Comparison of ENCODE assay signal across 28 cellular contexts in genomic region chr17:36793976-36794375, GRCh38.
"Had no signal": no experiment of that assay in that cellular context is flagged by ENCODE, and none has a peak within 500 bp of the region (broad histone marks: within the 10 kb centered on the region; RNA-seq: fewer than 3 reads in every experiment).

No MANE protein-coding gene starts in this region.

- H3K27ac ChIP-seq: colonic mucosa, coronary artery, dorsolateral prefrontal cortex, epithelial cell of prostate, esophagus muscularis mucosa, esophagus squamous epithelium, foreskin keratinocyte, gastrocnemius medialis, gastroesophageal sphincter, heart left ventricle, heart right ventricle, hepatocyte had no signal

- H3K9me3 ChIP-seq: colonic mucosa, esophagus squamous epithelium, gastrocnemius medialis had no signal

- H3K4me3 ChIP-seq: colonic mucosa, coronary artery, dorsolateral prefrontal cortex, esophagus muscularis mucosa, esophagus squamous epithelium, gastrocnemius medialis, gastroesophageal sphincter, heart left ventricle, heart right ventricle, hepatocyte had no signal

- H3K27me3 ChIP-seq: colonic mucosa had no signal

- FAIRE-seq: colon, endometrium, endothelial cell of umbilical vein, frontal cortex had no signal

- H3K9me3 Mint-ChIP-seq: dendritic cell treated with granulocyte-macrophage colony-stimulating factor and Interleukin-4, amounts not matched to agents 40 ng/mL and 50 ng/mL, for 4 days; effector memory CD8-positive, alpha-beta T cell had no signal

- H2AFZ ChIP-seq: hepatocyte had no signal

- H3K4me3 Mint-ChIP-seq: dendritic cell treated with granulocyte-macrophage colony-stimulating factor and Interleukin-4, amounts not matched to agents 40 ng/mL and 50 ng/mL, for 4 days; effector memory CD8-positive, alpha-beta T cell had no signal

- H3K36me3 ChIP-seq: colonic mucosa, esophagus muscularis mucosa, esophagus squamous epithelium, gastrocnemius medialis, gastroesophageal sphincter, heart left ventricle, heart right ventricle had no signal

- H3K4me2 ChIP-seq: hepatocyte had no signal

- H3K79me2 ChIP-seq: hepatocyte had no signal

- ATAC-seq: effector memory CD8-positive, alpha-beta T cell; esophagus mucosa; foreskin keratinocyte; gastrocnemius medialis; gastroesophageal sphincter; heart left ventricle; heart right ventricle had no signal

- DNase-seq: colonic mucosa; cortex of kidney; dermis blood vessel endothelial cell; dorsolateral prefrontal cortex; effector CD4-positive, alpha-beta T cell; effector CD8-positive, alpha-beta T cell; effector memory CD4-positive, alpha-beta T cell; effector memory CD8-positive, alpha-beta T cell; erythroblast; esophagus squamous epithelium; foreskin fibroblast; foreskin keratinocyte; gastrocnemius medialis; glutamatergic neuron; head of caudate nucleus; heart left ventricle; heart right ventricle had no signal

- H3K4me1 ChIP-seq: colonic mucosa, esophagus muscularis mucosa, esophagus squamous epithelium, foreskin keratinocyte, gastrocnemius medialis, gastroesophageal sphincter, heart left ventricle, heart right ventricle had no signal

- H3K27ac Mint-ChIP-seq: dendritic cell treated with granulocyte-macrophage colony-stimulating factor and Interleukin-4, amounts not matched to agents 40 ng/mL and 50 ng/mL, for 4 days; effector memory CD8-positive, alpha-beta T cell had no signal
